ENCODE assay signal across 1 cellular context in genomic region chr7:25900245-25900644, GRCh38.
TF ChIP-seq lines count a peak whose summit lies in the region.

No MANE protein-coding gene starts in this region.

TF ChIP-seq in GM23338, 12 proteins besides CTCF, POLR2A, EP300 and RAD21 (continued from another document):
- TF ChIP-seq, protein P1, sequence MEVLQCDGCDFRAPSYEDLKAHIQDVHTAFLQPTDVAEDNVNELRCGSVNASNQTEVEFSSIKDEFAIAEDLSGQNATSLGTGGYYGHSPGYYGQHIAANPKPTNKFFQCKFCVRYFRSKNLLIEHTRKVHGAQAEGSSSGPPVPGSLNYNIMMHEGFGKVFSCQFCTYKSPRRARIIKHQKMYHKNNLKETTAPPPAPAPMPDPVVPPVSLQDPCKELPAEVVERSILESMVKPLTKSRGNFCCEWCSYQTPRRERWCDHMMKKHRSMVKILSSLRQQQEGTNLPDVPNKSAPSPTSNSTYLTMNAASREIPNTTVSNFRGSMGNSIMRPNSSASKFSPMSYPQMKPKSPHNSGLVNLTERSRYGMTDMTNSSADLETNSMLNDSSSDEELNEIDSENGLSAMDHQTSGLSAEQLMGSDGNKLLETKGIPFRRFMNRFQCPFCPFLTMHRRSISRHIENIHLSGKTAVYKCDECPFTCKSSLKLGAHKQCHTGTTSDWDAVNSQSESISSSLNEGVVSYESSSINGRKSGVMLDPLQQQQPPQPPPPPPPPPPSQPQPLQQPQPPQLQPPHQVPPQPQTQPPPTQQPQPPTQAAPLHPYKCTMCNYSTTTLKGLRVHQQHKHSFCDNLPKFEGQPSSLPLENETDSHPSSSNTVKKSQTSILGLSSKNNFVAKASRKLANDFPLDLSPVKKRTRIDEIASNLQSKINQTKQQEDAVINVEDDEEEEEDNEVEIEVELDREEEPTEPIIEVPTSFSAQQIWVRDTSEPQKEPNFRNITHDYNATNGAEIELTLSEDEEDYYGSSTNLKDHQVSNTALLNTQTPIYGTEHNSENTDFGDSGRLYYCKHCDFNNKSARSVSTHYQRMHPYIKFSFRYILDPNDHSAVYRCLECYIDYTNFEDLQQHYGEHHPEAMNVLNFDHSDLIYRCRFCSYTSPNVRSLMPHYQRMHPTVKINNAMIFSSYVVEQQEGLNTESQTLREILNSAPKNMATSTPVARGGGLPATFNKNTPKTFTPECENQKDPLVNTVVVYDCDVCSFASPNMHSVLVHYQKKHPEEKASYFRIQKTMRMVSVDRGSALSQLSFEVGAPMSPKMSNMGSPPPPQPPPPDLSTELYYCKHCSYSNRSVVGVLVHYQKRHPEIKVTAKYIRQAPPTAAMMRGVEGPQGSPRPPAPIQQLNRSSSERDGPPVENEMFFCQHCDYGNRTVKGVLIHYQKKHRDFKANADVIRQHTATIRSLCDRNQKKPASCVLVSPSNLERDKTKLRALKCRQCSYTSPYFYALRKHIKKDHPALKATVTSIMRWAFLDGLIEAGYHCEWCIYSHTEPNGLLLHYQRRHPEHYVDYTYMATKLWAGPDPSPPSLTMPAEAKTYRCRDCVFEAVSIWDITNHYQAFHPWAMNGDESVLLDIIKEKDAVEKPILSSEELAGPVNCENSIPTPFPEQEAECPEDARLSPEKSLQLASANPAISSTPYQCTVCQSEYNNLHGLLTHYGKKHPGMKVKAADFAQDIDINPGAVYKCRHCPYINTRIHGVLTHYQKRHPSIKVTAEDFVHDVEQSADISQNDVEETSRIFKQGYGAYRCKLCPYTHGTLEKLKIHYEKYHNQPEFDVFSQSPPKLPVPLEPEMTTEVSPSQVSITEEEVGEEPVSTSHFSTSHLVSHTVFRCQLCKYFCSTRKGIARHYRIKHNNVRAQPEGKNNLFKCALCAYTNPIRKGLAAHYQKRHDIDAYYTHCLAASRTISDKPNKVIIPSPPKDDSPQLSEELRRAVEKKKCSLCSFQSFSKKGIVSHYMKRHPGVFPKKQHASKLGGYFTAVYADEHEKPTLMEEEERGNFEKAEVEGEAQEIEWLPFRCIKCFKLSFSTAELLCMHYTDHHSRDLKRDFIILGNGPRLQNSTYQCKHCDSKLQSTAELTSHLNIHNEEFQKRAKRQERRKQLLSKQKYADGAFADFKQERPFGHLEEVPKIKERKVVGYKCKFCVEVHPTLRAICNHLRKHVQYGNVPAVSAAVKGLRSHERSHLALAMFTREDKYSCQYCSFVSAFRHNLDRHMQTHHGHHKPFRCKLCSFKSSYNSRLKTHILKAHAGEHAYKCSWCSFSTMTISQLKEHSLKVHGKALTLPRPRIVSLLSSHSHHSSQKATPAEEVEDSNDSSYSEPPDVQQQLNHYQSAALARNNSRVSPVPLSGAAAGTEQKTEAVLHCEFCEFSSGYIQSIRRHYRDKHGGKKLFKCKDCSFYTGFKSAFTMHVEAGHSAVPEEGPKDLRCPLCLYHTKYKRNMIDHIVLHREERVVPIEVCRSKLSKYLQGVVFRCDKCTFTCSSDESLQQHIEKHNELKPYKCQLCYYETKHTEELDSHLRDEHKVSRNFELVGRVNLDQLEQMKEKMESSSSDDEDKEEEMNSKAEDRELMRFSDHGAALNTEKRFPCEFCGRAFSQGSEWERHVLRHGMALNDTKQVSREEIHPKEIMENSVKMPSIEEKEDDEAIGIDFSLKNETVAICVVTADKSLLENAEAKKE (CRISPR knock-in tag; IDR thresholded peaks at IDR 0.05): no peak
- TF ChIP-seq STAT1 (IDR thresholded peaks at IDR 0.05; ENCODE audit: unreplicated experiment) (no peak), JUNB (IDR thresholded peaks at IDR 0.05; ENCODE audit: unreplicated experiment) (no peak), EZH2phosphoT487 (IDR thresholded peaks at IDR 0.05; ENCODE audit: unreplicated experiment) (no peak), POLR2AphosphoS5 (IDR thresholded peaks at IDR 0.05; ENCODE audit: low read depth) (no peak), NANOG (IDR thresholded peaks at IDR 0.05; ENCODE audit: borderline replicate concordance) (no peak), EZH2 (IDR thresholded peaks at IDR 0.05; ENCODE audit: low read depth, unreplicated experiment) (no peak), CREB1 (CRISPR knock-in tag; IDR thresholded peaks at IDR 0.05; ENCODE audit: low read depth) (no peak), ZNF331 (CRISPR knock-in tag; IDR thresholded peaks at IDR 0.05; ENCODE audit: low read depth) (no peak)
- TF ChIP-seq, protein P2, sequence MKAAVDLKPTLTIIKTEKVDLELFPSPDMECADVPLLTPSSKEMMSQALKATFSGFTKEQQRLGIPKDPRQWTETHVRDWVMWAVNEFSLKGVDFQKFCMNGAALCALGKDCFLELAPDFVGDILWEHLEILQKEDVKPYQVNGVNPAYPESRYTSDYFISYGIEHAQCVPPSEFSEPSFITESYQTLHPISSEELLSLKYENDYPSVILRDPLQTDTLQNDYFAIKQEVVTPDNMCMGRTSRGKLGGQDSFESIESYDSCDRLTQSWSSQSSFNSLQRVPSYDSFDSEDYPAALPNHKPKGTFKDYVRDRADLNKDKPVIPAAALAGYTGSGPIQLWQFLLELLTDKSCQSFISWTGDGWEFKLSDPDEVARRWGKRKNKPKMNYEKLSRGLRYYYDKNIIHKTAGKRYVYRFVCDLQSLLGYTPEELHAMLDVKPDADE (IDR thresholded peaks at IDR 0.05): no peak
- TF ChIP-seq, protein P3, sequence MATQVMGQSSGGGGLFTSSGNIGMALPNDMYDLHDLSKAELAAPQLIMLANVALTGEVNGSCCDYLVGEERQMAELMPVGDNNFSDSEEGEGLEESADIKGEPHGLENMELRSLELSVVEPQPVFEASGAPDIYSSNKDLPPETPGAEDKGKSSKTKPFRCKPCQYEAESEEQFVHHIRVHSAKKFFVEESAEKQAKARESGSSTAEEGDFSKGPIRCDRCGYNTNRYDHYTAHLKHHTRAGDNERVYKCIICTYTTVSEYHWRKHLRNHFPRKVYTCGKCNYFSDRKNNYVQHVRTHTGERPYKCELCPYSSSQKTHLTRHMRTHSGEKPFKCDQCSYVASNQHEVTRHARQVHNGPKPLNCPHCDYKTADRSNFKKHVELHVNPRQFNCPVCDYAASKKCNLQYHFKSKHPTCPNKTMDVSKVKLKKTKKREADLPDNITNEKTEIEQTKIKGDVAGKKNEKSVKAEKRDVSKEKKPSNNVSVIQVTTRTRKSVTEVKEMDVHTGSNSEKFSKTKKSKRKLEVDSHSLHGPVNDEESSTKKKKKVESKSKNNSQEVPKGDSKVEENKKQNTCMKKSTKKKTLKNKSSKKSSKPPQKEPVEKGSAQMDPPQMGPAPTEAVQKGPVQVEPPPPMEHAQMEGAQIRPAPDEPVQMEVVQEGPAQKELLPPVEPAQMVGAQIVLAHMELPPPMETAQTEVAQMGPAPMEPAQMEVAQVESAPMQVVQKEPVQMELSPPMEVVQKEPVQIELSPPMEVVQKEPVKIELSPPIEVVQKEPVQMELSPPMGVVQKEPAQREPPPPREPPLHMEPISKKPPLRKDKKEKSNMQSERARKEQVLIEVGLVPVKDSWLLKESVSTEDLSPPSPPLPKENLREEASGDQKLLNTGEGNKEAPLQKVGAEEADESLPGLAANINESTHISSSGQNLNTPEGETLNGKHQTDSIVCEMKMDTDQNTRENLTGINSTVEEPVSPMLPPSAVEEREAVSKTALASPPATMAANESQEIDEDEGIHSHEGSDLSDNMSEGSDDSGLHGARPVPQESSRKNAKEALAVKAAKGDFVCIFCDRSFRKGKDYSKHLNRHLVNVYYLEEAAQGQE (IDR thresholded peaks at IDR 0.05; ENCODE audit: unreplicated experiment): no peak
